In the genomic region with DNA sequence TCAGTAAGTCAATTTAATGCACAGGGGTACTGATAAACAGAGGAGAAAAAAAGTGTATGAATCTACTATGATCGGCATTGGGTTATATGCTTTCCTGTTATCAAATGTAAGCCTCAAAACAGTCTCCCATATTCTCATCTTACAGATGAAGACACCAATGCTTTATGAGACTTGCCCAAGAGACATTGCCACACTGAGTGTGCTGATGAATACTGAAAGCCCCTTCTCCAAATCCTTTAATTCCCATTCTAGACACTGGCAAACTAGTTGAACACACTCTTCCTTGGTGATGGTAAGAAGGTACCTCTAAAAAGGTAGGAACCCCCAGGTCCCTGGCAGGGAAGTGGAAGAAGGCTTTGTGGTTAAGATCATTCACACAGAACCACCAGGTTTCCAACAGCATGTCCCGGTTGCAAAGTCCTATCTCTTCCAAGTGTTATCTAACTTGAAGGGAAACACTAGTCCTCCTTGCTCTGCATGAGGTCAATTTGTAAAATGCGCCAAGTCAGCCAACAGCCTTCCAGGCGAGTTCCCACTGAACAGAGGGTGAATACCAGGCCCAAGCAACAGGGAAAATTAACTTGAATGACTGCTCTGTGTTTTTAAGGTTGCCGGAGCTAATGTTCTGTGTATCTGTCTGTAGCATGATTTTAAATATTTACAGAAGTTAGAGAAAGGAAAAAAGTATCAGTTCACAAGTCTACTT, we compare ENCODE assay signal across 9 cellular contexts. TPM values are rescaled to one million over a fixed set of nuclear protein-coding genes. Genes with fewer than 3 reads are reported as not detected.
A peak's percentile ranks its signal among the peaks of the same experiment; 100 is the strongest.
DNase-seq lines count a peak whose midpoint lies in the region; ATAC-seq lines count a peak whose summit lies in the region.
"Had no signal": no experiment of that assay in that cellular context is flagged by ENCODE, and none has a peak within 500 bp of the region (broad histone marks: within the 10 kb centered on the region; RNA-seq: fewer than 3 reads in every experiment).

No MANE protein-coding gene starts in this region.

- H3K36me3 ChIP-seq in ectodermal cell (ENCODE audit: control insufficient read depth, insufficient read depth, low read length), result no peaks in the 10 kb centered on the region
- no peaks in the 10 kb centered on the region for H3K36me3 ChIP-seq in thymus (ENCODE audit: control insufficient read depth, insufficient read depth)
- no peaks in the 10 kb centered on the region for H3K36me3 ChIP-seq in CD4-positive, alpha-beta memory T cell (ENCODE audit: insufficient read depth, low read length)

- intact Hi-C loops in CD4-positive, alpha-beta memory T cell (cut with micrococcal nuclease), result no loop called here

- peaks cover 0 to 23% of the 10 kb centered on the region in 2 donors for H3K36me3 Mint-ChIP-seq in CD4-positive, alpha-beta memory T cell

- H3K4me3 ChIP-seq in ectodermal cell (ENCODE audit: insufficient read depth, low read depth, low read length) (no peak overlapping the region), thymus (ENCODE audit: low read length) (no peak overlapping the region)
- H3K4me3 ChIP-seq in CD4-positive, alpha-beta memory T cell (ENCODE audit: low read length in 2 of 2), result no peak overlapping the region
- H3K4me3 ChIP-seq: pancreas had no signal

- H3K4me1 ChIP-seq in ectodermal cell (ENCODE audit: control insufficient read depth, insufficient read depth, low read length) (peaks cover 16% of the 10 kb centered on the region), thymus (ENCODE audit: control insufficient read depth, insufficient read depth, low read length) (no peaks in the 10 kb centered on the region)
- H3K4me1 ChIP-seq in CD4-positive, alpha-beta memory T cell (ENCODE audit: insufficient read depth, low read length), result peaks cover 25% of the 10 kb centered on the region

- WGBS in ectodermal cell, 2 experiments, result 46 to 48% methylated on average over 5 of the region's 5 CpGs
- 87% methylated on average over 5 of the region's 5 CpGs for WGBS in thymus

- H3K4me1 Mint-ChIP-seq in CD4-positive, alpha-beta memory T cell, result peaks cover 23 to 53% (median 39%) of the 10 kb centered on the region in 4 donors

- POLR2A ChIA-PET in CD4-positive, alpha-beta memory T cell (lab: Charles Lee; ENCODE audit: partially characterized antibody), result no interaction called here

- DNase-seq in NCI-H226, result peak; percentile 73
- DNase-seq in left kidney (ENCODE audit: low read depth, low spot score), result peak; percentile 27
- no peak for DNase-seq in CD4-positive, alpha-beta memory T cell
- DNase-seq in NCI-H1092 (lab: John Stamatoyannopoulos, UW), result no peak
- DNase-seq: central memory CD4-positive, alpha-beta T cell had no signal

- H3K27ac ChIP-seq in ectodermal cell (ENCODE audit: insufficient read depth, low read depth, low read length, poor library complexity, severe bottlenecking) (peak overlapping the region; percentile 1), thymus (ENCODE audit: low read depth) (peak overlapping the region; percentile 25)
- no peak overlapping the region for H3K27ac ChIP-seq in CD4-positive, alpha-beta memory T cell (ENCODE audit: low read depth, low read length)

- CTCF ChIA-PET in CD4-positive, alpha-beta memory T cell (lab: Charles Lee; ENCODE audit: partially characterized antibody), result interaction anchor here (1.1 to 1.5 kb wide), 3 partner anchors 20 to 520 kb away, joined by 3 to 4 read pairs (median 3); no protein-coding TSS in a partner anchor

- H3K4me3 Mint-ChIP-seq in CD4-positive, alpha-beta memory T cell, result no peak overlapping the region

- no peak for ATAC-seq in HG03442 (IDR thresholded peaks at IDR 0.05; ENCODE audit: unreplicated experiment)
- ATAC-seq: pancreas had no signal

- peaks cover 0 to 1% of the 10 kb centered on the region in 2 donors for H3K27me3 Mint-ChIP-seq in CD4-positive, alpha-beta memory T cell

- H3K9me3 ChIP-seq in ectodermal cell (ENCODE audit: control insufficient read depth, low read length) (no peaks in the 10 kb centered on the region), thymus (ENCODE audit: control insufficient read depth) (no peaks in the 10 kb centered on the region)
- H3K9me3 ChIP-seq in CD4-positive, alpha-beta memory T cell (ENCODE audit: control insufficient read depth in 1 of 2, low read length in 2 of 2), result no peaks in the 10 kb centered on the region
- H3K9me3 ChIP-seq: pancreas had no signal

- H3K27ac Mint-ChIP-seq in CD4-positive, alpha-beta memory T cell, result peak overlapping the region in 3 of 7 donors; percentile 5 to 58 (median 45)

- peaks cover 0 to 4% (median 0%) of the 10 kb centered on the region in 8 donors for H3K9me3 Mint-ChIP-seq in CD4-positive, alpha-beta memory T cell

- H3K27me3 ChIP-seq in ectodermal cell (ENCODE audit: control insufficient read depth, insufficient read depth, low read length, poor library complexity, severe bottlenecking) (peaks cover 6% of the 10 kb centered on the region), thymus (ENCODE audit: control insufficient read depth, insufficient read depth) (no peaks in the 10 kb centered on the region)
- H3K27me3 ChIP-seq in CD4-positive, alpha-beta memory T cell (ENCODE audit: insufficient read depth, low read length), result no peaks in the 10 kb centered on the region
- H3K27me3 ChIP-seq: pancreas had no signal

RNA-seq across cellular contexts. Expression of a gene that starts 5.1 kb away (rescaled TPM):
- 7.3 TPM for polyA plus RNA-seq in ectodermal cell (2013, experiment 1 of 4)
- polyA plus RNA-seq in ectodermal cell (2013, experiment 2 of 4), result 6.7 TPM
- polyA plus RNA-seq in ectodermal cell (2013, experiment 3 of 4), result 5.9 TPM
- 6.6 TPM for polyA plus RNA-seq in ectodermal cell (2013, experiment 4 of 4)
- polyA plus RNA-seq in thymus, result 15.6 TPM
- total RNA-seq in CD4-positive, alpha-beta memory T cell, result 10 to 100 TPM; 13.8 to 14.6 TPM
- 1 to 10 TPM; 3.9 to 5.6 TPM for polyA plus RNA-seq in CD4-positive, alpha-beta memory T cell

Comparison
In these comparisons a context has a peak if more than half of its experiments do, and no peak if none do; other contexts are left out.
1. DNase-seq: peak in NCI-H226 (single experiment) and left kidney (single experiment); none in CD4-positive, alpha-beta memory T cell (0 of 5) and NCI-H1092 (single experiment).